9 cellular contexts compared by ENCODE assay signal in genomic region chr7:98470131-98470985, GRCh38.
DNase-seq lines count a peak whose midpoint lies in the region; ATAC-seq, FAIRE-seq and TF ChIP-seq lines count a peak whose summit lies in the region.
"Had no signal": no experiment of that assay in that cellular context is flagged by ENCODE, and none has a peak within 500 bp of the region (broad histone marks: within the 10 kb centered on the region; RNA-seq: fewer than 3 reads in every experiment).

No MANE protein-coding gene starts in this region.

- DNase-seq in GM13976 (ENCODE audit: low spot score), result peak; percentile 48
- DNase-seq in WERI-Rb-1, result peak; percentile 20
- peak; percentile 3 for DNase-seq in glomerular visceral epithelial cell (ENCODE audit: extremely low spot score)
- DNase-seq in stimulated activated CD4-positive, alpha-beta T cell treated with anti-CD3 and anti-CD28 coated beads, Interleukin-12 subunit alpha, Interleukin-12 subunit beta, amount 100 ng/mL, for 4 hours, result peak; percentile 15
- no peak for DNase-seq in D721Med (ENCODE audit: insufficient read length, low spot score)
- no peak for DNase-seq in A172 (ENCODE audit: low spot score)
- no peak for DNase-seq in middle frontal gyrus (ENCODE audit: extremely low spot score, low spot score)
- DNase-seq: hippocampal formation had no signal

- no peaks in the 10 kb centered on the region for H3K27me3 ChIP-seq in WERI-Rb-1 (ENCODE audit: insufficient read depth, low read depth, severe bottlenecking)

- in situ Hi-C loops in GM13976 (cut with MboI; ENCODE audit: low sequenced_read_pairs, unreplicated experiment), result no loop called here

- no peak for FAIRE-seq in D721Med (lab: Jason Lieb, UNC)

- no peak overlapping the region for H3K4me3 ChIP-seq in WERI-Rb-1 (ENCODE audit: low read depth, low read length)

- no peaks in the 10 kb centered on the region for H3K9me3 ChIP-seq in WERI-Rb-1 (ENCODE audit: severe bottlenecking)

- TF ChIP-seq CTCF in GM13976 (IDR thresholded peaks at IDR 0.05; ENCODE audit: borderline replicate concordance, control extremely low read depth, extremely low read depth, insufficient read depth, missing control alignments), result no peak
- TF ChIP-seq CTCF in WERI-Rb-1 (IDR thresholded peaks at IDR 0.05; ENCODE audit: low read depth, low read length), result no peak
- no peak for TF ChIP-seq CTCF in D721Med (IDR thresholded peaks at IDR 0.05; ENCODE audit: insufficient read depth, missing control alignments)

- H3K27ac ChIP-seq in WERI-Rb-1, result no peak overlapping the region

- no peak for ATAC-seq in HG02970 (IDR thresholded peaks at IDR 0.05; ENCODE audit: low FRiP score, unreplicated experiment)

- no peaks in the 10 kb centered on the region for H3K36me3 ChIP-seq in WERI-Rb-1

Comparison
In these comparisons a context has a peak if more than half of its experiments do, and no peak if none do; other contexts are left out.
1. DNase-seq: peak in GM13976 (single experiment), WERI-Rb-1 (single experiment), glomerular visceral epithelial cell (single experiment) and stimulated activated CD4-positive, alpha-beta T cell treated with anti-CD3 and anti-CD28 coated beads, Interleukin-12 subunit alpha, Interleukin-12 subunit beta, amount 100 ng/mL, for 4 hours (single experiment); none in D721Med (single experiment), A172 (single experiment) and middle frontal gyrus (single experiment).